In the genomic region with DNA sequence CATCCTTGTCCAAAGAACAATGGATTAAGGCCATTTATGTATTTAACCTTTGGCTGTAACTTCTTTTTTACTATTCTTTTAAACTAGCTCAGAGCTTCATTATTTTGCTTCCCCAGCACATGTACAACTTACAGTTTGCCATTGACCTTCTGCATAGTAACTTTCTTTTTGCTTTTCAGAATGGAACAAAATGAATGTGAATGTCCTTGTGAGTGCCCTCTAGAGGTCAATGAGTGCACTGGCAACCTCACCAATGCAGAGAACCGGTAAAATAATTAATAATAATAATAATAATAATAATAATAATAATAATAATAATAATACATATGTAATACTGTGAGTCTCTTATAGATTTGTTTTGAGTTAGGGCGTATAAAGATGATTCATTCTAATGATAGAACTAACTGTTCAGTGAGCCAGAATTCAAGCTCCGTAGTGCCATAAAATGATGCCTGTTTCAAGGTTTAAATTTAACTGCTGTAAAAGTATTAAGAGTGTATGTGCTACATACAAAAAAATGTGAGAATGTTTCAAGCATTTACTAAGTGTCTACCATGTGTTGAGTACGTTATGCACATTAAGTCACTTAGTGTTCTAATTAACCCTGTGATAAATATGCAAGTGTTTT, we compare ENCODE assay signal across 8 cellular contexts.
DNase-seq lines count a peak whose midpoint lies in the region; ATAC-seq and TF ChIP-seq lines count a peak whose summit lies in the region.

No MANE protein-coding gene starts in this region.

- H3K9me3 ChIP-seq in ascending aorta (no peaks in the 10 kb centered on the region), left lung (no peaks in the 10 kb centered on the region)

- peak; percentile 12 for DNase-seq in DMS114 treated with DMSO at 0.1 percent for 48 hours (lab: John Stamatoyannopoulos, UW; ENCODE audit: unreplicated experiment)
- no peak for DNase-seq in ascending aorta (ENCODE audit: low spot score in 2 of 2)
- no peak for DNase-seq in left lung
- DNase-seq in activated gamma-delta T cell (lab: John Stamatoyannopoulos, UW) = no peak
- no peak for DNase-seq in stimulated activated CD4-positive, alpha-beta T cell treated with anti-CD3 and anti-CD28 coated beads, Interleukin-12 subunit alpha, Interleukin-12 subunit beta, amount 100 ng/mL, for 4 hours

- ATAC-seq in HG03354 (IDR thresholded peaks at IDR 0.05; ENCODE audit: poor library complexity, severe bottlenecking, unreplicated experiment) = peak; percentile 66
- peak; percentile 53 for ATAC-seq in left lung
- no peak for ATAC-seq in GM19023 (IDR thresholded peaks at IDR 0.05; ENCODE audit: unreplicated experiment)
- ATAC-seq in GM18909 (IDR thresholded peaks at IDR 0.05; ENCODE audit: poor library complexity, unreplicated experiment) = no peak

- intact Hi-C loops in ascending aorta (cut with DNase I) (loop anchor here (5.0 kb wide), 1 partner anchor 204 kb away; the partner anchor contains the start of gene CACHD1), left lung (cut with DNase I) (loop anchor here in 1 of 2 donors (10.0 kb wide), 1 partner anchor 411 kb away; no protein-coding TSS in a partner anchor)

- peaks cover 0 to 4% of the 10 kb centered on the region in 2 donors for H3K36me3 ChIP-seq in ascending aorta
- peaks cover 0 to 23% of the 10 kb centered on the region in 2 donors for H3K36me3 ChIP-seq in left lung

- no peak overlapping the region for H3K27ac ChIP-seq in ascending aorta
- no peak overlapping the region for H3K27ac ChIP-seq in left lung

- H3K4me1 ChIP-seq in ascending aorta = no peaks in the 10 kb centered on the region
- no peaks in the 10 kb centered on the region for H3K4me1 ChIP-seq in left lung

- H3K27me3 ChIP-seq in ascending aorta = no peaks in the 10 kb centered on the region
- H3K27me3 ChIP-seq in left lung = no peaks in the 10 kb centered on the region

- peak; percentile 17 to 76 (median 69) for TF ChIP-seq CTCF in ascending aorta (IDR thresholded peaks at IDR 0.05)
- TF ChIP-seq CTCF in left lung (IDR thresholded peaks at IDR 0.05) = peak; percentile 55 to 68

- H3K4me3 ChIP-seq in ascending aorta (no peak overlapping the region), left lung (no peak overlapping the region)

Comparison
In these comparisons a context has a peak if more than half of its experiments do, and no peak if none do; other contexts are left out.
1. ATAC-seq: peak in HG03354 (single experiment) and left lung (single experiment); none in GM19023 (single experiment) and GM18909 (single experiment).